8 cellular contexts compared by ENCODE assay signal in the genomic region with DNA sequence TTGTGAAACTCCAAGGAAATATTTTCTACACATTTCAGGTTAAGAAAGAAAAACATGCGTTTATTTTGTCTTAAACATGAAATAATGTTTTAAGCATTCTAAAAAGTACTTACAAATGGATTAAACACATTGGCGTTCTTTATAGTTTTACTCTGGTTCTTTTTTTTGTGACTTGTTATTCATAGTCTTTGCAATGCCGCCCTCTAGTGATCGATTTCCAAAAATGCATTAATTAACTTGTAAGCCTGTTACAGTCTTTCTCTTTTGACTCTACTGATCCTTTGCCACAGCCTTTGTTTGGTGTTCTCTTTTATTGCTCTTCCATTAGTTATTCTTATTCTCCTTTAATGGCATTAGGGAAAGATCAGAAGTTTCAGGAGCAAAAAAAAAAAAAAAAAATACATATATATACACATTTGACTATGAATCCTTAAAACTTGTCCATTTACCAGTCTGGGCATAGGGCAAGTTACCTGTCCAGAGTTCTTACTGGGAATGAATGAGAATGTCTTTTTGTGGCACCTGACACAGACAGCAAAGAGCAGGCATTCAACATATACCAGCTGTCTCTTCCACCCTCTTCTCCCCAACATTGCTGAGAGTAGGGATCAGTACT. TPM values are rescaled to one million over a fixed set of nuclear protein-coding genes. Genes with fewer than 3 reads are reported as not detected.
DNase-seq lines count a peak whose midpoint lies in the region; ATAC-seq and TF ChIP-seq lines count a peak whose summit lies in the region.

No MANE protein-coding gene starts in this region.

- no peaks in the 10 kb centered on the region for H3K9me2 ChIP-seq in Karpas-422 (replicated peaks; ENCODE audit: insufficient read depth, low read length)
- H3K9me2 ChIP-seq in OCI-LY1 (ENCODE audit: low read depth, low read length): no peaks in the 10 kb centered on the region

- H3K4me3 ChIP-seq in Karpas-422 (ENCODE audit: low read length) (no peak overlapping the region), OCI-LY1 (ENCODE audit: low read depth, low read length, poor library complexity, severe bottlenecking) (no peak overlapping the region)

- H3K4me2 ChIP-seq in Karpas-422 (ENCODE audit: low read depth, low read length, poor library complexity, severe bottlenecking) (no peak overlapping the region), OCI-LY1 (ENCODE audit: low read length) (no peak overlapping the region)

- H2AFZ ChIP-seq in Karpas-422 (ENCODE audit: low read length) (no peak overlapping the region), OCI-LY1 (ENCODE audit: low read length) (no peak overlapping the region)

- H3K4me1 ChIP-seq in Karpas-422 (ENCODE audit: low read length) (no peaks in the 10 kb centered on the region), OCI-LY1 (ENCODE audit: insufficient read depth, low read length, severe bottlenecking) (no peaks in the 10 kb centered on the region)

- H3F3A ChIP-seq in OCI-LY1 (ENCODE audit: insufficient read depth, low read length): no peaks in the 10 kb centered on the region

- no peak overlapping the region for H3K27ac ChIP-seq in Karpas-422 (ENCODE audit: low read length)
- no peak overlapping the region for H3K27ac ChIP-seq in OCI-LY1 (ENCODE audit: low read depth, low read length, poor library complexity, severe bottlenecking)

- no peak for ATAC-seq in GM21529 (IDR thresholded peaks at IDR 0.05; ENCODE audit: unreplicated experiment)
- no peak for ATAC-seq in HG03196 (IDR thresholded peaks at IDR 0.05; ENCODE audit: unreplicated experiment)

- H3K9ac ChIP-seq in Karpas-422 (ENCODE audit: low read length) (no peak overlapping the region), OCI-LY1 (ENCODE audit: low read length) (no peak overlapping the region)

- POLR2A ChIA-PET in GM10248 (lab: Yijun Ruan, JAX): no interaction called here

- no peaks in the 10 kb centered on the region for H3K79me2 ChIP-seq in Karpas-422 (ENCODE audit: low read length)
- H3K79me2 ChIP-seq in OCI-LY1 (ENCODE audit: insufficient read depth, low read length): no peaks in the 10 kb centered on the region

- H3K36me3 ChIP-seq in Karpas-422 (ENCODE audit: insufficient read depth, low read length) (no peaks in the 10 kb centered on the region), OCI-LY1 (ENCODE audit: insufficient read depth, low read length) (no peaks in the 10 kb centered on the region)

- in situ Hi-C loops in ACHN (cut with HindIII; ENCODE audit: low pct_ligation_motif_present, low pct_unique_long_range_greater_than_20kb, low sequenced_read_pairs): no loop called here

- H4K20me1 ChIP-seq in Karpas-422 (ENCODE audit: insufficient read depth, low read depth, low read length) (no peaks in the 10 kb centered on the region), OCI-LY1 (ENCODE audit: insufficient read depth, low read length) (no peaks in the 10 kb centered on the region)

- TF ChIP-seq CTCF in GM10248 (IDR thresholded peaks at IDR 0.05; ENCODE audit: control extremely low read depth, extremely low read depth, low read depth, missing control alignments): peak; percentile 61
- peak; percentile 71 for TF ChIP-seq CTCF in OCI-LY1 (IDR thresholded peaks at IDR 0.05; ENCODE audit: low read length)

- H3K27me3 ChIP-seq in Karpas-422 (ENCODE audit: low read length) (no peaks in the 10 kb centered on the region), OCI-LY1 (ENCODE audit: insufficient read depth, low read length) (no peaks in the 10 kb centered on the region)

- peak; percentile 58 for DNase-seq in ACHN
- peak; percentile 26 for DNase-seq in GM10248 (ENCODE audit: extremely low spot score)
- DNase-seq in Karpas-422: peak; percentile 77
- DNase-seq in dermis microvascular lymphatic vessel endothelial cell (ENCODE audit: low read depth in 2 of 2): peak; percentile 48 to 74
- DNase-seq in myocyte (ENCODE audit: low read depth): peak; percentile 82

- CTCF ChIA-PET in GM10248 (lab: Yijun Ruan, JAX): interaction anchor here (1.0 to 4.1 kb wide), 3 partner anchors 13 to 236 kb away, joined by 3 to 28 read pairs (median 7); no protein-coding TSS in a partner anchor

- H3K9me3 ChIP-seq in Karpas-422 (ENCODE audit: low read length): no peaks in the 10 kb centered on the region
- H3K9me3 ChIP-seq in OCI-LY1 (ENCODE audit: low read length): no peaks in the 10 kb centered on the region

RNA-seq across cellular contexts. Expression of a gene that starts 59.9 kb away (rescaled TPM):
- total RNA-seq in Karpas-422 (2014; rRNA removed; shearing (Covaris generic); ENCODE audit: low replicate concordance): 0.04 and 0.15 TPM in 2 replicates
- 0.13 and 0.25 TPM in 2 replicates for total RNA-seq in dermis microvascular lymphatic vessel endothelial cell
- total RNA-seq in myocyte: 5.3 and 9.4 TPM in 2 replicates
- polyA plus RNA-seq in myocyte (2012): 6.4 TPM

Comparison
In these comparisons a context has a peak if more than half of its experiments do, and no peak if none do; other contexts are left out.
1. DNase-seq: peak in every context shown above with its lines; median percentile 82 in myocyte; 77 in Karpas-422; 61 in dermis microvascular lymphatic vessel endothelial cell; 58 in ACHN; 26 in GM10248.